10 cellular contexts compared by ENCODE assay signal in genomic region chr1:153627797-153628626, GRCh38. TPM values are rescaled to one million over a fixed set of nuclear protein-coding genes. Genes with fewer than 3 reads are reported as not detected.
DNase-seq lines count a peak whose midpoint lies in the region; ATAC-seq and TF ChIP-seq lines count a peak whose summit lies in the region.
"Had no signal": no experiment of that assay in that cellular context is flagged by ENCODE, and none has a peak within 500 bp of the region (broad histone marks: within the 10 kb centered on the region; RNA-seq: fewer than 3 reads in every experiment).

Gene S100A1, plus strand, starts transcription at chr1:153628434. Its CDS starts 2,088 bp downstream, at chr1:153630522.

- H3K27ac ChIP-seq in Karpas-422 (ENCODE audit: low read length) (no peak within 1 kb of the TSS), left lung (peak within 1 kb of the TSS; percentile 85), subcutaneous abdominal adipose tissue (ENCODE audit: low read depth, low read length) (peak within 1 kb of the TSS; percentile 94)
- H3K27ac ChIP-seq: HL-60 had no signal

- DNase-seq in Karpas-422 (no peak), cardiac fibroblast (ENCODE audit: low read depth in 2 of 2) (no peak), left lung (peak in 1 of 2 donors; percentile 32), GM13976 (ENCODE audit: low spot score) (no peak)
- no peak for DNase-seq in stimulated activated CD4-positive, alpha-beta T cell treated with anti-CD3 and anti-CD28 coated beads, Interleukin-4, amount 100 ng/mL, for 4 hours
- DNase-seq in activated T-helper 2 cell treated with anti-CD3 and anti-CD28 coated beads, Interferon-gamma antibody, Interleukin-2, Interleukin-4, amounts not matched to agents 10 μg/mL and 5 μg/mL and 100 μg/mL, durations not matched to agents 14 hours and 24 hours and 36 hours (ENCODE audit: low spot score): no peak
- DNase-seq in stimulated activated naive CD4-positive, alpha-beta T cell (lab: John Stamatoyannopoulos, UW): no peak

- no peaks in the 10 kb centered on the region for H3K9me3 ChIP-seq in Karpas-422 (ENCODE audit: low read length)
- no peaks in the 10 kb centered on the region for H3K9me3 ChIP-seq in left lung
- H3K9me3 ChIP-seq in subcutaneous abdominal adipose tissue (ENCODE audit: control insufficient read depth in 5 of 5, low read length in 5 of 5): no peaks in the 10 kb centered on the region

- H2AFZ ChIP-seq in Karpas-422 (ENCODE audit: low read length): peak within 1 kb of the TSS; percentile 83

- H3K9me2 ChIP-seq in Karpas-422 (replicated peaks; ENCODE audit: insufficient read depth, low read length): no peaks in the 10 kb centered on the region

- H3K4me3 ChIP-seq in Karpas-422 (ENCODE audit: low read length) (peak within 1 kb of the TSS; percentile 73), cardiac fibroblast (replicated peaks in 1 of 2; ENCODE audit: low read depth in 2 of 2, low read length in 2 of 2) (peak within 1 kb of the TSS; percentile 66 to 69), left lung (peak within 1 kb of the TSS; percentile 39 to 43), subcutaneous abdominal adipose tissue (ENCODE audit: low read depth in 1 of 5, low read length in 5 of 5) (peak within 1 kb of the TSS; percentile 63 to 87 (median 73))

- peaks cover 28% of the 10 kb centered on the region for H3K4me1 ChIP-seq in Karpas-422 (ENCODE audit: low read length)
- peaks cover 0 to 57% of the 10 kb centered on the region in 2 donors for H3K4me1 ChIP-seq in left lung
- H3K4me1 ChIP-seq in subcutaneous abdominal adipose tissue (ENCODE audit: control insufficient read depth in 5 of 5, insufficient read depth in 5 of 5, low read length in 5 of 5): peaks cover 6 to 82% (median 57%) of the 10 kb centered on the region in 5 donors

- ATAC-seq in left lung: no peak

- no peak for TF ChIP-seq CTCF in cardiac fibroblast (IDR thresholded peaks at IDR 0.05; ENCODE audit: low read depth, low read length)
- no peak for TF ChIP-seq CTCF in left lung (IDR thresholded peaks at IDR 0.05)
- no peak for TF ChIP-seq CTCF in GM13976 (IDR thresholded peaks at IDR 0.05; ENCODE audit: borderline replicate concordance, control extremely low read depth, extremely low read depth, insufficient read depth, missing control alignments)

- H3K36me3 ChIP-seq in Karpas-422 (ENCODE audit: insufficient read depth, low read length) (no peaks in the 10 kb centered on the region), left lung (no peaks in the 10 kb centered on the region), subcutaneous abdominal adipose tissue (ENCODE audit: control insufficient read depth in 5 of 5, insufficient read depth in 5 of 5, low read length in 5 of 5) (peaks cover 0 to 15% (median 4%) of the 10 kb centered on the region in 5 donors)

- H3K27me3 ChIP-seq in Karpas-422 (ENCODE audit: low read length) (no peaks in the 10 kb centered on the region), left lung (peaks cover 0 to 4% of the 10 kb centered on the region in 2 donors), subcutaneous abdominal adipose tissue (ENCODE audit: control insufficient read depth in 5 of 5, insufficient read depth in 4 of 5, low read length in 5 of 5) (no peaks in the 10 kb centered on the region)

- in situ Hi-C loops in GM13976 (cut with MboI; ENCODE audit: low sequenced_read_pairs, unreplicated experiment): no loop called here

- H3K4me1 Mint-ChIP-seq in activated T-helper 2 cell treated with anti-CD3 and anti-CD28 coated beads, Interferon-gamma antibody, Interleukin-2, Interleukin-4, amounts not matched to agents 10 μg/mL and 5 μg/mL and 100 μg/mL, durations not matched to agents 14 hours and 24 hours and 36 hours (ENCODE audit: low read depth): peaks cover 13% of the 10 kb centered on the region

- no peaks in the 10 kb centered on the region for H3K9me3 Mint-ChIP-seq in activated T-helper 2 cell treated with anti-CD3 and anti-CD28 coated beads, Interferon-gamma antibody, Interleukin-2, Interleukin-4, amounts not matched to agents 10 μg/mL and 5 μg/mL and 100 μg/mL, durations not matched to agents 14 hours and 24 hours and 36 hours
- H3K9me3 Mint-ChIP-seq: central memory CD8-positive, alpha-beta T cell had no signal

- peaks cover 3% of the 10 kb centered on the region for H3K36me3 Mint-ChIP-seq in activated T-helper 2 cell treated with anti-CD3 and anti-CD28 coated beads, Interferon-gamma antibody, Interleukin-2, Interleukin-4, amounts not matched to agents 10 μg/mL and 5 μg/mL and 100 μg/mL, durations not matched to agents 14 hours and 24 hours and 36 hours (ENCODE audit: low read depth)

- H3K9ac ChIP-seq in Karpas-422 (ENCODE audit: low read length) (peak within 1 kb of the TSS; percentile 75), subcutaneous abdominal adipose tissue (ENCODE audit: low read length in 5 of 5) (peak within 1 kb of the TSS; percentile 77 to 89 (median 86))

- H3K4me2 ChIP-seq in Karpas-422 (ENCODE audit: low read depth, low read length, poor library complexity, severe bottlenecking): peak within 1 kb of the TSS; percentile 92

- H3K27me3 Mint-ChIP-seq in activated T-helper 2 cell treated with anti-CD3 and anti-CD28 coated beads, Interferon-gamma antibody, Interleukin-2, Interleukin-4, amounts not matched to agents 10 μg/mL and 5 μg/mL and 100 μg/mL, durations not matched to agents 14 hours and 24 hours and 36 hours (ENCODE audit: low read depth): no peaks in the 10 kb centered on the region
- H3K27me3 Mint-ChIP-seq: central memory CD8-positive, alpha-beta T cell had no signal

- no peaks in the 10 kb centered on the region for H4K20me1 ChIP-seq in Karpas-422 (ENCODE audit: insufficient read depth, low read depth, low read length)

- intact Hi-C loops in left lung (cut with DNase I): no loop called here
- intact Hi-C loops in activated T-helper 2 cell treated with anti-CD3 and anti-CD28 coated beads, Interferon-gamma antibody, Interleukin-2, Interleukin-4, amounts not matched to agents 10 μg/mL and 5 μg/mL and 100 μg/mL, durations not matched to agents 14 hours and 24 hours and 36 hours (cut with micrococcal nuclease): no loop called here

- H3K27ac Mint-ChIP-seq in activated T-helper 2 cell treated with anti-CD3 and anti-CD28 coated beads, Interferon-gamma antibody, Interleukin-2, Interleukin-4, amounts not matched to agents 10 μg/mL and 5 μg/mL and 100 μg/mL, durations not matched to agents 14 hours and 24 hours and 36 hours: no peak within 1 kb of the TSS

- H3K79me2 ChIP-seq in Karpas-422 (ENCODE audit: low read length): no peaks in the 10 kb centered on the region

- H3K4me3 Mint-ChIP-seq in activated T-helper 2 cell treated with anti-CD3 and anti-CD28 coated beads, Interferon-gamma antibody, Interleukin-2, Interleukin-4, amounts not matched to agents 10 μg/mL and 5 μg/mL and 100 μg/mL, durations not matched to agents 14 hours and 24 hours and 36 hours (ENCODE audit: low read depth): no peak within 1 kb of the TSS
- H3K4me3 Mint-ChIP-seq: central memory CD8-positive, alpha-beta T cell had no signal

RNA-seq across cellular contexts. Expression of gene S100A1, which starts in this region (rescaled TPM):
- 15.9 and 18.9 TPM in 2 replicates for total RNA-seq in Karpas-422 (2014; rRNA removed; shearing (Covaris generic); ENCODE audit: low replicate concordance)
- total RNA-seq in left lung: 1 to 10 TPM in 1 of 2 donors, under 1 TPM in 1; 0.93 to 2.3 TPM
- not detected in 2 replicates for total RNA-seq in activated T-helper 2 cell treated with anti-CD3 and anti-CD28 coated beads, Interferon-gamma antibody, Interleukin-2, Interleukin-4, amounts not matched to agents 10 μg/mL and 5 μg/mL and 100 μg/mL, durations not matched to agents 14 hours and 24 hours and 36 hours
